In the genomic region with DNA sequence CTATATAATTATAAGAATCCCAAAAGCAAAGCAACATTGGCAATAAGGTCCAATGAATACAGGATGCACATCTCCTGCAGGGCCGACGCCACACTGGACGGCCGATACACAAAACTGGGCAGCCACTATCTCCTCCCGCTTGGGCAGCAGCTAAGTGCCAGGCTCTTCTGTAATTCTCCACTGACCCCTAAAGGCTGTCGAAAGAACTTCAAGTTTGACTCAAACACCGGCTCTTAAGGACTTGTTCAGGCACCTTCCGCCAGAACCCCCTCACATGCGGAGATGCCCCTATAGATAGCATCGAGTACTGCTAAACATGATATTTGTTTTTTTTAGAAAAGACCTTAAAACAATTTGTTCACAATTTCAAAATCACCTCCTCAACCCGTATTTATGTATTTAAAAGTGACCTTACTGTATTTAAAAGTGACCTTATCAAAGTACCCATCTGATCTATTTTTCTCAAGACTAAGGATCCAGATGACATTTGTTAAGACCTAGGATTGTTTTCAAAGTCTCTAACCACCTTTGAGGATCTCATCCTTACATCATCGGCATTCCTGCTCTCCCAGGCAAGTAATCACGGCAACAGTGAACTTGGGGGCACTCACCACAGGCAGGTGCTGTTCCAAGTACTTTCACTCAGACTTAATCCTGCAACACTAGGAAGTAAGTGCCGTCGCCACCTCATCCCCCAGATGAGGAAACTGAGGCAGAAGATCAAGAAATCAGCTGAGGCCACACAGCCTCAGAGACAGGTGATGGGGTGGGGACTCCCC, we compare ENCODE assay signal across 8 cellular contexts.
DNase-seq lines count a peak whose midpoint lies in the region; ATAC-seq and TF ChIP-seq lines count a peak whose summit lies in the region.

No MANE protein-coding gene starts in this region.

- 64 to 73% (median 70%) methylated on average over 15 of the region's 15 CpGs for WGBS in psoas muscle, 3 donors

- in situ Hi-C loops in SK-MEL-5 (cut with HindIII; ENCODE audit: low pct_unique_long_range_greater_than_20kb, low sequenced_read_pairs): no loop called here

- H3K9me3 ChIP-seq in psoas muscle: no peaks in the 10 kb centered on the region
- no peaks in the 10 kb centered on the region for H3K9me3 ChIP-seq in naive thymus-derived CD4-positive, alpha-beta T cell (ENCODE audit: control insufficient read depth in 2 of 3, low read length in 3 of 3)

- CTCF ChIA-PET in naive thymus-derived CD4-positive, alpha-beta T cell (lab: Charles Lee): no interaction called here

- DNase-seq in GM10266 (ENCODE audit: extremely low spot score): no peak
- DNase-seq in LNCaP clone FGC (ENCODE audit: low read depth): peak; percentile 61
- peak; percentile 87 for DNase-seq in SK-MEL-5 (ENCODE audit: low read depth, low spot score)
- DNase-seq in germinal center (ENCODE audit: low spot score): peak; percentile 23
- DNase-seq in psoas muscle: no peak
- no peak for DNase-seq in naive thymus-derived CD4-positive, alpha-beta T cell

- H3K4me3 ChIP-seq in LNCaP clone FGC (ENCODE audit: low read depth, low read length): no peak overlapping the region
- no peak overlapping the region for H3K4me3 ChIP-seq in psoas muscle
- no peak overlapping the region for H3K4me3 ChIP-seq in naive thymus-derived CD4-positive, alpha-beta T cell (ENCODE audit: low read length)

- ATAC-seq in psoas muscle (peak in 3 of 4 donors; percentile 48 to 71 (median 56)), GM18873 (IDR thresholded peaks at IDR 0.05; ENCODE audit: low FRiP score, unreplicated experiment) (no peak), HG03342 (IDR thresholded peaks at IDR 0.05; ENCODE audit: unreplicated experiment) (no peak)
- ATAC-seq in naive thymus-derived CD4-positive, alpha-beta T cell: no peak

- no peaks in the 10 kb centered on the region for H3K4me1 Mint-ChIP-seq in naive thymus-derived CD4-positive, alpha-beta T cell

- TF ChIP-seq CTCF in GM10266 (IDR thresholded peaks at IDR 0.05; ENCODE audit: control insufficient read depth, insufficient read depth, low read depth, missing control alignments) (peak; percentile 14), LNCaP clone FGC (IDR thresholded peaks at IDR 0.05; ENCODE audit: control insufficient read depth, extremely low read depth, insufficient read depth) (peak; percentile 64), psoas muscle (IDR thresholded peaks at IDR 0.05) (no peak)

- H3K4me1 ChIP-seq in psoas muscle: no peaks in the 10 kb centered on the region
- H3K4me1 ChIP-seq in naive thymus-derived CD4-positive, alpha-beta T cell (ENCODE audit: control insufficient read depth in 2 of 2, insufficient read depth in 2 of 2, low read length in 2 of 2): no peaks in the 10 kb centered on the region

- no peaks in the 10 kb centered on the region for H3K27me3 Mint-ChIP-seq in naive thymus-derived CD4-positive, alpha-beta T cell

- POLR2A ChIA-PET in naive thymus-derived CD4-positive, alpha-beta T cell (lab: Charles Lee): no interaction called here

- H3K36me3 Mint-ChIP-seq in naive thymus-derived CD4-positive, alpha-beta T cell: peaks cover 7 to 58% (median 23%) of the 10 kb centered on the region in 5 donors

- intact Hi-C loops in psoas muscle (cut with DNase I): no loop called here
- intact Hi-C loops in naive thymus-derived CD4-positive, alpha-beta T cell (cut with micrococcal nuclease): no loop called here

- H3K27ac ChIP-seq in psoas muscle: no peak overlapping the region
- no peak overlapping the region for H3K27ac ChIP-seq in naive thymus-derived CD4-positive, alpha-beta T cell (ENCODE audit: low read depth, low read length)

- no peaks in the 10 kb centered on the region for H3K27me3 ChIP-seq in psoas muscle (ENCODE audit: insufficient read depth in 3 of 3, low read length in 2 of 3)
- no peaks in the 10 kb centered on the region for H3K27me3 ChIP-seq in naive thymus-derived CD4-positive, alpha-beta T cell (ENCODE audit: control insufficient read depth in 2 of 2, insufficient read depth in 2 of 2, low read length in 2 of 2)

- no peak overlapping the region for H3K4me3 Mint-ChIP-seq in naive thymus-derived CD4-positive, alpha-beta T cell

- H3K9me3 Mint-ChIP-seq in naive thymus-derived CD4-positive, alpha-beta T cell: no peaks in the 10 kb centered on the region

- peaks cover 0 to 75% of the 10 kb centered on the region in 2 donors for H3K36me3 ChIP-seq in psoas muscle (ENCODE audit: insufficient read depth in 1 of 2, low read depth in 1 of 2)
- peaks cover 5 to 48% (median 9%) of the 10 kb centered on the region in 3 experiments for H3K36me3 ChIP-seq in naive thymus-derived CD4-positive, alpha-beta T cell (ENCODE audit: control insufficient read depth in 2 of 3, insufficient read depth in 3 of 3, low read length in 3 of 3)

- no peak overlapping the region for H3K27ac Mint-ChIP-seq in naive thymus-derived CD4-positive, alpha-beta T cell

Comparison
In these comparisons a context has a peak if more than half of its experiments do, and no peak if none do; other contexts are left out.
1. DNase-seq: peak in LNCaP clone FGC (single experiment), SK-MEL-5 (single experiment) and germinal center (single experiment); none in GM10266 (single experiment), psoas muscle (0 of 2) and naive thymus-derived CD4-positive, alpha-beta T cell (0 of 9).
2. ATAC-seq: peak in psoas muscle (3 of 4); none in GM18873 (single experiment), HG03342 (single experiment) and naive thymus-derived CD4-positive, alpha-beta T cell (single experiment).